8 cellular contexts compared by ENCODE assay signal in the genomic region with DNA sequence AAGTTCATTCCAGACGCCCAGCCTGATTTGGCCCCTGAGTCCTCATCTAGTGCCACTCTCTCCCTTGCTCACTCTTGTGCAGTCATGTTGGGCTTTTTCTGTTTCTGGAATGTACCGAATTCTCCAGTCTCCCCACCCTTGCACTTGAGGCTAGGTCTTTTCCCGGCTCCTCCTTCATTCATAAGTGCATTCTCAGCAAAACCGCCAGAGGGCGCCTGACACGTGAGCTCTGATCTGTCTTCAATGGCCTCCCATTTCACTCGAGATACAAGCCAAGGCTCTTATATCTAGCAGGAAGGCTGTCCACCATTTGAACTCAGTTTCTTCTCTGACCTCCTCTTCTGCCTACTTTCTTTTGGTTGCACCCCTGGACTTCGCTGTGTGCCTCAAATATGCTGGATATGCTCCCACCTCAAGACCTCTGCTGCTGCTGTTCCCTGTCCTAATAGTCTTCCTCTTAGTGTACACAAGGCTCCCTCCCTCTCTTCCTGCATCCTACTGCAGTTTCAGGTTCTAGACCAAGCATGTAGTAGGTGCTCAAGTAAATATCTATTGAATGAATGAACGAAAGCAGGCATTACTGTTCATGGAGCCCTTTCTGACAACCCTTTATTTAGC.
DNase-seq lines count a peak whose midpoint lies in the region; ATAC-seq, FAIRE-seq and TF ChIP-seq lines count a peak whose summit lies in the region.

No MANE protein-coding gene starts in this region.

- in situ Hi-C loops in HepG2 (cut with HindIII; ENCODE audit: extremely low pct_ligation_motif_present, low pct_unique_long_range_greater_than_20kb) = loop anchor here (5.0 to 10.0 kb wide), 3 partner anchors 301 to 501 kb away; no protein-coding TSS in a partner anchor

- H3K36me3 Mint-ChIP-seq in CD14-positive monocyte = no peaks in the 10 kb centered on the region
- no peaks in the 10 kb centered on the region for H3K36me3 Mint-ChIP-seq in activated CD4-positive, alpha-beta T cell treated with anti-CD3 and anti-CD28 coated beads for 36 hours (ENCODE audit: low read depth)

- FAIRE-seq in HepG2 (lab: Jason Lieb, UNC) = peak; percentile 78

- peak; percentile 60 for DNase-seq in CD14-positive monocyte (ENCODE audit: low spot score)
- DNase-seq in NCI-H2227 (lab: John Stamatoyannopoulos, UW; ENCODE audit: unreplicated experiment) = peak; percentile 79
- DNase-seq in activated CD4-positive, alpha-beta T cell treated with anti-CD3 and anti-CD28 coated beads for 36 hours = peak; percentile 81
- peak; percentile 77 for DNase-seq in coronary artery (ENCODE audit: low spot score)
- peak; percentile 55 for DNase-seq in HepG2 (ENCODE audit: low spot score)
- peak; percentile 1 to 34 (median 20) for DNase-seq in stimulated activated CD4-positive, alpha-beta T cell treated with anti-CD3 and anti-CD28 coated beads, TNF-alpha, amount 100 ng/mL, for 1 hour (ENCODE audit: low read depth in 3 of 3, low spot score in 1 of 3)

- no peaks in the 10 kb centered on the region for H3K27me3 ChIP-seq in HepG2 (ENCODE audit: control insufficient read depth in 1 of 2, insufficient read depth in 2 of 2, low read length in 2 of 2)

- BruUV-seq in HepG2 (replicated peaks; lab: Mats Ljungman, UMichigan) = no TSS peak

- ATAC-seq in GM19043 (IDR thresholded peaks at IDR 0.05; ENCODE audit: low read depth, unreplicated experiment) = peak; percentile 99
- ATAC-seq in HG03139 (IDR thresholded peaks at IDR 0.05; ENCODE audit: unreplicated experiment) = peak; percentile 94
- peak; percentile 87 for ATAC-seq in activated CD4-positive, alpha-beta T cell treated with anti-CD3 and anti-CD28 coated beads for 36 hours
- ATAC-seq in HepG2 = peak; percentile 96

- CTCF ChIA-PET in activated CD4-positive, alpha-beta T cell treated with anti-CD3 and anti-CD28 coated beads for 36 hours (lab: Charles Lee) = interaction anchor here (0.6 to 4.4 kb wide), 8 partner anchors 9 to 1040 kb away, joined by 3 to 16 read pairs (median 5); no protein-coding TSS in a partner anchor
- CTCF ChIA-PET in HepG2 (lab: Yijun Ruan, JAX; ENCODE audit: low intra/inter-chr PET ratio, low total read pairs) = interaction anchor here (0.8 to 1.9 kb wide), 2 partner anchors 324 to 496 kb away, joined by 8 to 20 read pairs; no protein-coding TSS in a partner anchor

- H3K4me3 ChIP-seq in coronary artery (no peak overlapping the region), HepG2 (replicated peaks in 1 of 3; ENCODE audit: insufficient read depth in 1 of 3, low read depth in 2 of 3, low read length in 3 of 3) (no peak overlapping the region)

- peak; percentile 93 for TF ChIP-seq CTCF in CD14-positive monocyte (IDR thresholded peaks at IDR 0.05)
- TF ChIP-seq CTCF in coronary artery (IDR thresholded peaks at IDR 0.05) = peak; percentile 74
- TF ChIP-seq CTCF in HepG2 (CRISPR knock-in tag; IDR thresholded peaks at IDR 0.05) = peak; percentile 85

- H3K79me2 ChIP-seq in HepG2 (ENCODE audit: insufficient read depth, low read length) = no peaks in the 10 kb centered on the region

- H3K4me1 Mint-ChIP-seq in CD14-positive monocyte = peaks cover 6% of the 10 kb centered on the region
- H3K4me1 Mint-ChIP-seq in activated CD4-positive, alpha-beta T cell treated with anti-CD3 and anti-CD28 coated beads for 36 hours = peaks cover 4% of the 10 kb centered on the region

- WGBS in HepG2 (ENCODE audit: low lambda C conversion rate) = 1% methylated on average over 9 of the region's 9 CpGs

- TF ChIP-seq POLR2A in HepG2 (IDR thresholded peaks at IDR 0.05; ENCODE audit: insufficient read depth in 1 of 2, low read depth in 2 of 2, low read length in 2 of 2) = no peak

- H3K4me2 ChIP-seq in HepG2 (ENCODE audit: low read depth, low read length) = no peak overlapping the region

- 0 out of 2 replicates have a peak, but pooled peaks have one; percentile 25 for TF ChIP-seq RAD21 in HepG2 (CRISPR knock-in tag; IDR thresholded peaks at IDR 0.05)

- H3K9me3 Mint-ChIP-seq in CD14-positive monocyte = no peaks in the 10 kb centered on the region
- H3K9me3 Mint-ChIP-seq in activated CD4-positive, alpha-beta T cell treated with anti-CD3 and anti-CD28 coated beads for 36 hours (ENCODE audit: low read depth) = no peaks in the 10 kb centered on the region

- H3K4me3 Mint-ChIP-seq in CD14-positive monocyte = peak overlapping the region in 1 of 2 donors; percentile 46
- H3K4me3 Mint-ChIP-seq in activated CD4-positive, alpha-beta T cell treated with anti-CD3 and anti-CD28 coated beads for 36 hours = no peak overlapping the region

- intact Hi-C loops in CD14-positive monocyte (cut with micrococcal nuclease) (loop anchor here (5.0 to 10.0 kb wide), 3 partner anchors 101 to 499 kb away; no protein-coding TSS in a partner anchor), HepG2 (cut with micrococcal nuclease; ENCODE audit: unreplicated experiment) (loop anchor here (1.0 kb wide), 2 partner anchors 298 to 324 kb away; no protein-coding TSS in a partner anchor)
- intact Hi-C loops in activated CD4-positive, alpha-beta T cell treated with anti-CD3 and anti-CD28 coated beads for 36 hours (cut with DNase I, micrococcal nuclease) = loop anchor here (1.0 to 2.0 kb wide), 3 partner anchors 323 to 496 kb away; no protein-coding TSS in a partner anchor

- no peak overlapping the region for H2AFZ ChIP-seq in HepG2 (ENCODE audit: low read length)

- TF ChIP-seq EP300 in HepG2 (IDR thresholded peaks at IDR 0.05; ENCODE audit: low read depth in 2 of 2, low read length in 2 of 2) (no peak), HepG2 (CRISPR knock-in tag; IDR thresholded peaks at IDR 0.05; ENCODE audit: borderline replicate concordance) (no peak)

- H3K27me3 Mint-ChIP-seq in CD14-positive monocyte (ENCODE audit: low read depth in 3 of 3) = peaks cover 0 to 9% (median 3%) of the 10 kb centered on the region in 3 donors
- peaks cover 5% of the 10 kb centered on the region for H3K27me3 Mint-ChIP-seq in activated CD4-positive, alpha-beta T cell treated with anti-CD3 and anti-CD28 coated beads for 36 hours

- no peaks in the 10 kb centered on the region for H4K20me1 ChIP-seq in HepG2 (ENCODE audit: insufficient read depth, low read length)

- no peaks in the 10 kb centered on the region for H3K4me1 ChIP-seq in HepG2 (ENCODE audit: insufficient read depth, low read length)

- POLR2A ChIA-PET in activated CD4-positive, alpha-beta T cell treated with anti-CD3 and anti-CD28 coated beads for 36 hours (lab: Charles Lee) = no interaction called here
- POLR2A ChIA-PET in HepG2 (lab: Yijun Ruan, JAX) = no interaction called here

- no peak overlapping the region for H3K27ac ChIP-seq in coronary artery
- H3K27ac ChIP-seq in HepG2 (ENCODE audit: extremely low read length, insufficient read depth, low read length) = no peak overlapping the region

- H3K9ac ChIP-seq in HepG2 (ENCODE audit: insufficient read depth, low read depth, low read length) = no peak overlapping the region

- no peaks in the 10 kb centered on the region for H3K36me3 ChIP-seq in HepG2 (replicated peaks in 1 of 2; ENCODE audit: control insufficient read depth in 1 of 2, insufficient read depth in 2 of 2, low read length in 2 of 2)

- no peak overlapping the region for H3K27ac Mint-ChIP-seq in CD14-positive monocyte
- H3K27ac Mint-ChIP-seq in activated CD4-positive, alpha-beta T cell treated with anti-CD3 and anti-CD28 coated beads for 36 hours = no peak overlapping the region

- no peaks in the 10 kb centered on the region for H3K9me3 ChIP-seq in HepG2 (ENCODE audit: low read length)

TF ChIP-seq in HepG2, 621 proteins besides CTCF, POLR2A, EP300 and RAD21 (continues in another document):
- TF ChIP-seq ZNF34 (CRISPR knock-in tag; IDR thresholded peaks at IDR 0.05; ENCODE audit: borderline replicate concordance) (no peak), BRCA1 (CRISPR knock-in tag; IDR thresholded peaks at IDR 0.05) (no peak), ZNF816 (CRISPR knock-in tag; IDR thresholded peaks at IDR 0.05; ENCODE audit: borderline replicate concordance) (no peak), TEAD3 (CRISPR knock-in tag; optimal IDR thresholded peaks at IDR 0.05; ENCODE audit: borderline replicate concordance) (peak; percentile 28), POGZ (CRISPR knock-in tag; IDR thresholded peaks at IDR 0.05) (no peak)
- TF ChIP-seq, protein P1, sequence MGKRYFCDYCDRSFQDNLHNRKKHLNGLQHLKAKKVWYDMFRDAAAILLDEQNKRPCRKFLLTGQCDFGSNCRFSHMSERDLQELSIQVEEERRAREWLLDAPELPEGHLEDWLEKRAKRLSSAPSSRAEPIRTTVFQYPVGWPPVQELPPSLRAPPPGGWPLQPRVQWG (CRISPR knock-in tag; IDR thresholded peaks at IDR 0.05; ENCODE audit: borderline replicate concordance, low read depth) = no peak
- TF ChIP-seq, protein P2, sequence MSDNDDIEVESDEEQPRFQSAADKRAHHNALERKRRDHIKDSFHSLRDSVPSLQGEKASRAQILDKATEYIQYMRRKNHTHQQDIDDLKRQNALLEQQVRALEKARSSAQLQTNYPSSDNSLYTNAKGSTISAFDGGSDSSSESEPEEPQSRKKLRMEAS (IDR thresholded peaks at IDR 0.05) = 0 out of 2 replicates have a peak, but pooled peaks have one; percentile 26
- TF ChIP-seq, protein P3, sequence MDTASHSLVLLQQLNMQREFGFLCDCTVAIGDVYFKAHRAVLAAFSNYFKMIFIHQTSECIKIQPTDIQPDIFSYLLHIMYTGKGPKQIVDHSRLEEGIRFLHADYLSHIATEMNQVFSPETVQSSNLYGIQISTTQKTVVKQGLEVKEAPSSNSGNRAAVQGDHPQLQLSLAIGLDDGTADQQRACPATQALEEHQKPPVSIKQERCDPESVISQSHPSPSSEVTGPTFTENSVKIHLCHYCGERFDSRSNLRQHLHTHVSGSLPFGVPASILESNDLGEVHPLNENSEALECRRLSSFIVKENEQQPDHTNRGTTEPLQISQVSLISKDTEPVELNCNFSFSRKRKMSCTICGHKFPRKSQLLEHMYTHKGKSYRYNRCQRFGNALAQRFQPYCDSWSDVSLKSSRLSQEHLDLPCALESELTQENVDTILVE (CRISPR knock-in tag; IDR thresholded peaks at IDR 0.05) = no peak

Comparison
In these comparisons a context has a peak if more than half of its experiments do, and no peak if none do; other contexts are left out.
1. DNase-seq: peak in every context shown above with its lines; median percentile 81 in activated CD4-positive, alpha-beta T cell treated with anti-CD3 and anti-CD28 coated beads for 36 hours; 79 in NCI-H2227; 77 in coronary artery; 60 in CD14-positive monocyte; 55 in HepG2; 20 in stimulated activated CD4-positive, alpha-beta T cell treated with anti-CD3 and anti-CD28 coated beads, TNF-alpha, amount 100 ng/mL, for 1 hour.